In genomic region chr9:91361294-91362201, GRCh38 we compare ENCODE assay signal across 1 cellular context.
TF ChIP-seq lines count a peak whose summit lies in the region.

Gene AUH, minus strand, starts transcription at chr9:91361918. Its CDS starts 29 bp downstream, at chr9:91361889.

TF ChIP-seq in K562, 482 proteins besides CTCF, POLR2A, EP300 and RAD21 (continued from another document and continues in another):
- no peak for TF ChIP-seq ZNF589 (CRISPR knock-in tag; IDR thresholded peaks at IDR 0.05; ENCODE audit: low read depth)
- TF ChIP-seq, protein P1, sequence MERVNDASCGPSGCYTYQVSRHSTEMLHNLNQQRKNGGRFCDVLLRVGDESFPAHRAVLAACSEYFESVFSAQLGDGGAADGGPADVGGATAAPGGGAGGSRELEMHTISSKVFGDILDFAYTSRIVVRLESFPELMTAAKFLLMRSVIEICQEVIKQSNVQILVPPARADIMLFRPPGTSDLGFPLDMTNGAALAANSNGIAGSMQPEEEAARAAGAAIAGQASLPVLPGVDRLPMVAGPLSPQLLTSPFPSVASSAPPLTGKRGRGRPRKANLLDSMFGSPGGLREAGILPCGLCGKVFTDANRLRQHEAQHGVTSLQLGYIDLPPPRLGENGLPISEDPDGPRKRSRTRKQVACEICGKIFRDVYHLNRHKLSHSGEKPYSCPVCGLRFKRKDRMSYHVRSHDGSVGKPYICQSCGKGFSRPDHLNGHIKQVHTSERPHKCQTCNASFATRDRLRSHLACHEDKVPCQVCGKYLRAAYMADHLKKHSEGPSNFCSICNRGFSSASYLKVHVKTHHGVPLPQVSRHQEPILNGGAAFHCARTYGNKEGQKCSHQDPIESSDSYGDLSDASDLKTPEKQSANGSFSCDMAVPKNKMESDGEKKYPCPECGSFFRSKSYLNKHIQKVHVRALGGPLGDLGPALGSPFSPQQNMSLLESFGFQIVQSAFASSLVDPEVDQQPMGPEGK (CRISPR knock-in tag; IDR thresholded peaks at IDR 0.05; ENCODE audit: borderline replicate concordance) = no peak
- no peak for TF ChIP-seq KHSRP (IDR thresholded peaks at IDR 0.05)
- TF ChIP-seq ZNF232 (CRISPR knock-in tag; IDR thresholded peaks at IDR 0.05) = no peak
- TF ChIP-seq CHD4 (IDR thresholded peaks at IDR 0.05; ENCODE audit: insufficient read depth, insufficient replicate concordance, low read depth, low read length, poor library complexity, severe bottlenecking) = no peak
- TF ChIP-seq ZNF766 (CRISPR knock-in tag; conservative IDR thresholded peaks at IDR 0.05) = no peak
- no peak for TF ChIP-seq ZNF263 (CRISPR knock-in tag; IDR thresholded peaks at IDR 0.05; ENCODE audit: borderline replicate concordance)
- TF ChIP-seq TBP (optimal IDR thresholded peaks at IDR 0.05; ENCODE audit: low read depth, low read length) = peak; percentile 72
- no peak; the same call in 1 of the 2 replicates for TF ChIP-seq HDAC2 (IDR thresholded peaks at IDR 0.05)
- TF ChIP-seq HDGF (IDR thresholded peaks at IDR 0.05) = no peak
- TF ChIP-seq KDM4B (IDR thresholded peaks at IDR 0.05; ENCODE audit: borderline replicate concordance in 2 of 2, low read depth in 1 of 2) = no peak
- no peak for TF ChIP-seq MCM2 (IDR thresholded peaks at IDR 0.05; ENCODE audit: low read depth)
- no peak for TF ChIP-seq HIVEP1 (CRISPR knock-in tag; IDR thresholded peaks at IDR 0.05)
- TF ChIP-seq, protein P2, sequence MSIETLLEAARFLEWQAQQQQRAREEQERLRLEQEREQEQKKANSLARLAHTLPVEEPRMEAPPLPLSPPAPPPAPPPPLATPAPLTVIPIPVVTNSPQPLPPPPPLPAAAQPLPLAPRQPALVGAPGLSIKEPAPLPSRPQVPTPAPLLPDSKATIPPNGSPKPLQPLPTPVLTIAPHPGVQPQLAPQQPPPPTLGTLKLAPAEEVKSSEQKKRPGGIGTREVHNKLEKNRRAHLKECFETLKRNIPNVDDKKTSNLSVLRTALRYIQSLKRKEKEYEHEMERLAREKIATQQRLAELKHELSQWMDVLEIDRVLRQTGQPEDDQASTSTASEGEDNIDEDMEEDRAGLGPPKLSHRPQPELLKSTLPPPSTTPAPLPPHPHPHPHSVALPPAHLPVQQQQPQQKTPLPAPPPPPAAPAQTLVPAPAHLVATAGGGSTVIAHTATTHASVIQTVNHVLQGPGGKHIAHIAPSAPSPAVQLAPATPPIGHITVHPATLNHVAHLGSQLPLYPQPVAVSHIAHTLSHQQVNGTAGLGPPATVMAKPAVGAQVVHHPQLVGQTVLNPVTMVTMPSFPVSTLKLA (conservative IDR thresholded peaks at IDR 0.05) = peak; percentile 42 to 77
- TF ChIP-seq CBFA2T3 (IDR thresholded peaks at IDR 0.05) = no peak
- TF ChIP-seq ELF4 (CRISPR knock-in tag; IDR thresholded peaks at IDR 0.05) = no peak
- no peak for TF ChIP-seq NFE2L1 (tag; IDR thresholded peaks at IDR 0.05; ENCODE audit: borderline replicate concordance, low read depth)
- no peak for TF ChIP-seq RBM25 (IDR thresholded peaks at IDR 0.05; ENCODE audit: low read depth, low read length, severe bottlenecking)
- TF ChIP-seq, protein P3, sequence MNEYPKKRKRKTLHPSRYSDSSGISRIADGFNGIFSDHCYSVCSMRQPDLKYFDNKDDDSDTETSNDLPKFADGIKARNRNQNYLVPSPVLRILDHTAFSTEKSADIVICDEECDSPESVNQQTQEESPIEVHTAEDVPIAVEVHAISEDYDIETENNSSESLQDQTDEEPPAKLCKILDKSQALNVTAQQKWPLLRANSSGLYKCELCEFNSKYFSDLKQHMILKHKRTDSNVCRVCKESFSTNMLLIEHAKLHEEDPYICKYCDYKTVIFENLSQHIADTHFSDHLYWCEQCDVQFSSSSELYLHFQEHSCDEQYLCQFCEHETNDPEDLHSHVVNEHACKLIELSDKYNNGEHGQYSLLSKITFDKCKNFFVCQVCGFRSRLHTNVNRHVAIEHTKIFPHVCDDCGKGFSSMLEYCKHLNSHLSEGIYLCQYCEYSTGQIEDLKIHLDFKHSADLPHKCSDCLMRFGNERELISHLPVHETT (CRISPR knock-in tag; conservative IDR thresholded peaks at IDR 0.05 in 1 of 2, IDR thresholded peaks at IDR 0.05 in 1 of 2) = no peak
- no peak for TF ChIP-seq PHB (CRISPR knock-in tag; IDR thresholded peaks at IDR 0.05)
- no peak for TF ChIP-seq PHB2 (IDR thresholded peaks at IDR 0.05; ENCODE audit: low read depth)
- TF ChIP-seq JUN (IDR thresholded peaks at IDR 0.05; ENCODE audit: borderline replicate concordance, low read depth, low read length) = no peak
- TF ChIP-seq JUN (CRISPR knock-in tag; IDR thresholded peaks at IDR 0.05; ENCODE audit: borderline replicate concordance) = no peak
- no peak for TF ChIP-seq STAT5B (CRISPR knock-in tag; IDR thresholded peaks at IDR 0.05)
- TF ChIP-seq, protein P4, sequence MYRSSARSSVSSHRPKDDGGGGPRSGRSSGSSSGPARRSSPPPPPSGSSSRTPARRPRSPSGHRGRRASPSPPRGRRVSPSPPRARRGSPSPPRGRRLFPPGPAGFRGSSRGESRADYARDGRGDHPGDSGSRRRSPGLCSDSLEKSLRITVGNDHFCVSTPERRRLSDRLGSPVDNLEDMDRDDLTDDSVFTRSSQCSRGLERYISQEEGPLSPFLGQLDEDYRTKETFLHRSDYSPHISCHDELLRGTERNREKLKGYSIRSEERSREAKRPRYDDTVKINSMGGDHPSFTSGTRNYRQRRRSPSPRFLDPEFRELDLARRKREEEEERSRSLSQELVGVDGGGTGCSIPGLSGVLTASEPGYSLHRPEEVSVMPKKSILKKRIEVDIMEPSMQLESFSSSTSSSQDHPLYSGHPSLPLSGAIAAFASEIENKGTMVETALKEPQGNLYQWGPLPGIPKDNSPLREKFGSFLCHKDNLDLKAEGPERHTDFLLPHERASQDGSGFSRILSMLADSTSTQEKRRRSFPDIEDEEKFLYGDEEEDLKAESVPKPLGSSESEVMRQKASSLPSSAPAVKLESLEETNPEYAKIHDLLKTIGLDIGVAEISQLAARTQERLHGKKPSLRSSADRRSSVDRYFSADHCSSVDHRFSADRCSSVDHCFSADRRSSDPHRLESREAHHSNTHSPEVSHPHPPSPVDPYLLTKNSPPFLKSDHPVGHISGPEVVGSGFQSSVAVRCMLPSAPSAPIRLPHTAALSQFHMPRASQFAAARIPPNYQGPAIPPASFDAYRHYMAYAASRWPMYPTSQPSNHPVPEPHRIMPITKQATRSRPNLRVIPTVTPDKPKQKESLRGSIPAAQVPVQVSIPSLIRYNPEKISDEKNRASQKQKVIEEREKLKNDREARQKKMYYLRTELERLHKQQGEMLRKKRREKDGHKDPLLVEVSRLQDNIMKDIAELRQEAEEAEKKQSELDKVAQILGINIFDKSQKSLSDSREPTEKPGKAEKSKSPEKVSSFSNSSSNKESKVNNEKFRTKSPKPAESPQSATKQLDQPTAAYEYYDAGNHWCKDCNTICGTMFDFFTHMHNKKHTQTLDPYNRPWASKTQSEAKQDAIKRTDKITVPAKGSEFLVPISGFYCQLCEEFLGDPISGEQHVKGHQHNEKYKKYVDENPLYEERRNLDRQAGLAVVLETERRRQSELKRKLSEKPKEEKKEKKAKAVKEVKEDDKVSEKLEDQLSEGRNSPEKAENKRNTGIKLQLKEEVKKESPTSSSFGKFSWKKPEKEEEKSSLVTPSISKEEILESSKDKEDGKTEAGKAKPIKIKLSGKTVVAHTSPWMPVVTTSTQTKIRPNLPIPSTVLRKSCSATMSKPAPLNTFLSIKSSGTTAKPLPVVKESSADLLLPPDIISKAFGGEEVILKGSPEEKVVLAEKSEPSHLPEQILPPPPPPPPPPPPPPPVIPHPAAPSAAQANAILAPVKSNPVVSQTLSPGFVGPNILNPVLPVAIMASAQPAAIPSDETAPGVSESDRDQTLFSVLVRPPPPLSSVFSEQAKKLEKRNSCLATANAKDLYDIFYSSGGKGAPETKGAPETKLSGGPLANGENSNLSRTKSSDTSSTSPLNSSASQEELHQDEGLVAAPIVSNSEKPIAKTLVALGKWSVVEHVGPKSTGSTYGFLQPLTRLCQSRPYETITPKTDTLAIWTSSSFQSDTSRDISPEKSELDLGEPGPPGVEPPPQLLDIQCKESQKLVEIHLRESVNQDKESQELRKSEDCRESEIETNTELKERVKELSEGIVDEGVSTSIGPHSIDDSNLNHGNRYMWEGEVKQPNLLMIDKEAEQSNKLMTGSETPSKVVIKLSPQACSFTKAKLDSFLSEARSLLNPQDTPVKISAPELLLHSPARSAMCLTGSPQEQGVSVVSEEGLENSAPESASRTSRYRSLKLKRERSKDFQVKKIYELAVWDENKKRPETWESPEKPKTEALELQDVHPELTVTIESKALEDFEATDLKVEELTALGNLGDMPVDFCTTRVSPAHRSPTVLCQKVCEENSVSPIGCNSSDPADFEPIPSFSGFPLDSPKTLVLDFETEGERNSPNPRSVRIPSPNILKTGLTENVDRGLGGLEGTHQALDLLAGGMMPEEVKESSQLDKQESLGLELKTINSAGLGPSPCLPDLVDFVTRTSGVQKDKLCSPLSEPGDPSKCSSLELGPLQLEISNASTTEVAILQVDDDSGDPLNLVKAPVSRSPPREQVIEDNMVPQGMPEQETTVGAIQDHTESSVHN (IDR thresholded peaks at IDR 0.05; ENCODE audit: borderline replicate concordance in 1 of 2, low read depth in 1 of 2) = no peak
- no peak for TF ChIP-seq ZNF561 (CRISPR knock-in tag; conservative IDR thresholded peaks at IDR 0.05)
- TF ChIP-seq ZBTB34 (CRISPR knock-in tag; IDR thresholded peaks at IDR 0.05) = no peak
- TF ChIP-seq WHSC1 (IDR thresholded peaks at IDR 0.05; ENCODE audit: low read length) = no peak
- TF ChIP-seq, protein P5, sequence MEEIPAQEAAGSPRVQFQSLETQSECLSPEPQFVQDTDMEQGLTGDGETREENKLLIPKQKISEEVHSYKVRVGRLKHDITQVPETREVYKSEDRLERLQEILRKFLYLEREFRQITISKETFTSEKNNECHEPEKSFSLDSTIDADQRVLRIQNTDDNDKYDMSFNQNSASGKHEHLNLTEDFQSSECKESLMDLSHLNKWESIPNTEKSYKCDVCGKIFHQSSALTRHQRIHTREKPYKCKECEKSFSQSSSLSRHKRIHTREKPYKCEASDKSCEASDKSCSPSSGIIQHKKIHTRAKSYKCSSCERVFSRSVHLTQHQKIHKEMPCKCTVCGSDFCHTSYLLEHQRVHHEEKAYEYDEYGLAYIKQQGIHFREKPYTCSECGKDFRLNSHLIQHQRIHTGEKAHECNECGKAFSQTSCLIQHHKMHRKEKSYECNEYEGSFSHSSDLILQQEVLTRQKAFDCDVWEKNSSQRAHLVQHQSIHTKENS (CRISPR knock-in tag; IDR thresholded peaks at IDR 0.05) = no peak
- no peak for TF ChIP-seq ZNF518B (CRISPR knock-in tag; IDR thresholded peaks at IDR 0.05)
- no peak for TF ChIP-seq NR0B1 (IDR thresholded peaks at IDR 0.05; ENCODE audit: partially characterized antibody)
- TF ChIP-seq CEBPZ (IDR thresholded peaks at IDR 0.05; ENCODE audit: borderline replicate concordance, low read depth, low read length) = no peak
